17 cellular contexts compared by ENCODE assay signal in the genomic region with DNA sequence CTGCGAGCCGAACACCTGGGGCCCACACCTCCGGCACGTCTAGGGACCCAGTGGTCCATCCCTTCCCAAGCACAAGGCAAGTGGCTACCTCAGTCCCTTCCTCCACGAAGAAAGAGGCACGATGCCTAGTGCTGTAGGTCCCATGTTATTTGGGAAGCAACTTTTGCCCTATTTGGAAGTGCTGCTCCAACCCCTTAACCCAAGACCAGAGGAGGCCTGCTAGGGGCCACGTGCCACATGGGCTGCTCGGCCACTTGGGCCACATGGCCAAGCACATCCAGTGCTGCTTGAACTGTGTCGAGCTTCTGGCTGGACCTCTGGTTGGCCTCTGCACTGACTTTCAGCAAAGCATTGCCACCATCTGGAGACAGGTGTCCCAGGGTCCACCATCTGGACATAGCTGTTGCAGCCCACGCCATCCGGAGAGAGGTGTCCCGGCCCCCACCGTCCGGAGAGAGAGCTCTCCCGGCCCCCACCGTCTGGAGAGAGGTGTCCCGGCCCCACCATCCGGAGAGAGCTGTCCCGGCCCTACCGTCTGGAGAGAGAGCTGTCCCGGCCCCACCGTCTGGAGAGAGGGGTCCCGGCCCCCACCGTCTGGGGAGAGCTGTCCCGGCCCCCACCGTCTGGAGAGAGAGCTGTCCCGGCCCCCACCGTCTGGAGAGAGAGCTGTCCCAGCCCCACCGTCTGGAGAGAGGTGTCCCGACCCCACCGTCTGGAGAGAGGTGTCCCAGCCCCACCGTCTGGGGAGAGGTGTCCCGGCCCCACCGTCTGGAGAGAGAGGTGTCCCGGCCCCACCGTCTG. TPM values are rescaled to one million over a fixed set of nuclear protein-coding genes. Genes with fewer than 3 reads are reported as not detected.
DNase-seq lines count a peak whose midpoint lies in the region; ATAC-seq and TF ChIP-seq lines count a peak whose summit lies in the region.
"Had no signal": no experiment of that assay in that cellular context is flagged by ENCODE, and none has a peak within 500 bp of the region (broad histone marks: within the 10 kb centered on the region; RNA-seq: fewer than 3 reads in every experiment).

No MANE protein-coding gene starts in this region.

- CTCF ChIA-PET in IMR-90 (lab: Yijun Ruan, JAX) = interaction anchor here (1.1 kb wide), 1 partner anchor 112 kb away, joined by 3 read pairs; no protein-coding TSS in a partner anchor

- H3K36me3 Mint-ChIP-seq in natural killer cell = no peaks in the 10 kb centered on the region
- H3K36me3 Mint-ChIP-seq in natural killer cell treated with Interleukin-12 subunit alpha and Interleukin-12 subunit beta and Interleukin-15 and Interleukin-18, amount 100 ng/mL, for 72 hours = no peaks in the 10 kb centered on the region

- H4K91ac ChIP-seq in IMR-90 (ENCODE audit: insufficient read depth, low read depth, low read length) = no peak overlapping the region

- no peaks in the 10 kb centered on the region for H3K79me1 ChIP-seq in IMR-90 (ENCODE audit: low read depth in 1 of 2, low read length in 2 of 2)

- ATAC-seq in natural killer cell = no peak
- no peak for ATAC-seq in natural killer cell treated with Interleukin-12 subunit alpha and Interleukin-12 subunit beta and Interleukin-15 and Interleukin-18, amount 100 ng/mL, for 72 hours
- no peak for ATAC-seq in IMR-90 (ENCODE audit: low read depth)
- no peak for ATAC-seq in GM19467 (IDR thresholded peaks at IDR 0.05; ENCODE audit: unreplicated experiment)
- ATAC-seq: PC-3 had no signal

- H3K9me3 Mint-ChIP-seq in natural killer cell = no peaks in the 10 kb centered on the region
- H3K9me3 Mint-ChIP-seq in natural killer cell treated with Interleukin-12 subunit alpha and Interleukin-12 subunit beta and Interleukin-15 and Interleukin-18, amount 100 ng/mL, for 72 hours = no peaks in the 10 kb centered on the region

- TF ChIP-seq POLR2A in IMR-90 (IDR thresholded peaks at IDR 0.05; ENCODE audit: low read depth, low read length) = no peak
- TF ChIP-seq POLR2A in lower leg skin (IDR thresholded peaks at IDR 0.05) = no peak

- TF ChIP-seq CTCF in natural killer cell (IDR thresholded peaks at IDR 0.05) = no peak
- TF ChIP-seq CTCF in IMR-90 (conservative IDR thresholded peaks at IDR 0.05; ENCODE audit: low read depth, low read length) = no peak
- TF ChIP-seq CTCF in lower leg skin (IDR thresholded peaks at IDR 0.05) = no peak

- peaks cover 1% of the 10 kb centered on the region; the same call in 1 of the 2 replicates for H3K9me1 ChIP-seq in IMR-90 (ENCODE audit: insufficient read depth, low read length)

- H2BK15ac ChIP-seq in IMR-90 (ENCODE audit: low read depth, low read length) = no peak overlapping the region

- 0 out of 2 replicates have a peak overlapping the region, but pooled peaks have one; percentile 13 for H2AK5ac ChIP-seq in IMR-90 (ENCODE audit: low read depth, low read length)

- dilution Hi-C loops in IMR-90 (cut with HindIII; ENCODE audit: low sequenced_read_pairs, unreplicated experiment) = no loop called here

- no peak overlapping the region for H3K4me2 ChIP-seq in IMR-90 (ENCODE audit: low read depth, low read length)
- H3K4me2 ChIP-seq: KMS-11 had no signal

- peaks cover 25 to 49% of the 10 kb centered on the region in 2 donors for H3K4me1 Mint-ChIP-seq in natural killer cell
- H3K4me1 Mint-ChIP-seq in natural killer cell treated with Interleukin-12 subunit alpha and Interleukin-12 subunit beta and Interleukin-15 and Interleukin-18, amount 100 ng/mL, for 72 hours (ENCODE audit: low read depth in 2 of 2) = peaks cover 23 to 26% of the 10 kb centered on the region in 2 donors

- POLR2A ChIA-PET in IMR-90 (lab: Charles Lee; ENCODE audit: unreplicated experiment) = no interaction called here

- H2BK5ac ChIP-seq in IMR-90 (ENCODE audit: low read depth, low read length, poor library complexity, severe bottlenecking) = no peak overlapping the region

- no peak overlapping the region for H3K4ac ChIP-seq in IMR-90 (ENCODE audit: low read depth, low read length)

- TF ChIP-seq RAD21 in IMR-90 (IDR thresholded peaks at IDR 0.05; ENCODE audit: low read length) = no peak

- no peak overlapping the region for H4K5ac ChIP-seq in IMR-90 (ENCODE audit: low read depth, low read length)

- no peak overlapping the region for H3K18ac ChIP-seq in IMR-90 (ENCODE audit: low read depth, low read length)

- H3K56ac ChIP-seq in IMR-90 (ENCODE audit: extremely low read depth, insufficient read depth, low read length) = no peak overlapping the region

- in situ Hi-C loops in IMR-90 (cut with MboI; ENCODE audit: low sequenced_read_pairs) = no loop called here

- H2AFZ ChIP-seq in IMR-90 (replicated peaks; ENCODE audit: low read length, poor library complexity) = no peak overlapping the region

- H3K4me1 ChIP-seq in IMR-90 (ENCODE audit: control insufficient read depth, insufficient read depth, low read length) = no peaks in the 10 kb centered on the region; the same call in 1 of the 2 replicates

- H3K27me3 Mint-ChIP-seq in natural killer cell (ENCODE audit: low read depth in 2 of 2) = peaks cover 9 to 16% of the 10 kb centered on the region in 2 donors
- peaks cover 7 to 10% of the 10 kb centered on the region in 2 donors for H3K27me3 Mint-ChIP-seq in natural killer cell treated with Interleukin-12 subunit alpha and Interleukin-12 subunit beta and Interleukin-15 and Interleukin-18, amount 100 ng/mL, for 72 hours

- H2BK20ac ChIP-seq in IMR-90 (ENCODE audit: low read depth, low read length) = no peak overlapping the region

- no peak overlapping the region for H3K23ac ChIP-seq in IMR-90 (ENCODE audit: low read depth, low read length)

- BruUV-seq in IMR-90 (replicated peaks; lab: Mats Ljungman, UMichigan) = no TSS peak

- no peak for DNase-seq in natural killer cell
- DNase-seq in natural killer cell treated with Interleukin-12 subunit alpha and Interleukin-12 subunit beta and Interleukin-15 and Interleukin-18, amount 100 ng/mL, for 72 hours (ENCODE audit: low spot score) = no peak
- no peak for DNase-seq in IMR-90
- DNase-seq in mesenteric fat pad (ENCODE audit: low spot score) = peak; percentile 85
- DNase-seq in lower leg skin (ENCODE audit: low spot score in 2 of 2) = no peak
- no peak for DNase-seq in occipital lobe (lab: John Stamatoyannopoulos, UW)
- DNase-seq: C1 segment of cervical spinal cord, DMS53, HFFc6, NCI-H1092 treated with DMSO at 0.1 percent for 48 hours, NCI-H187, NCI-H446, NCI-H748 treated with DMSO at 0.1 percent for 48 hours, PC-3 had no signal

- H3K36me3 ChIP-seq in IMR-90 (ENCODE audit: control insufficient read depth, insufficient read depth, low read length) = no peaks in the 10 kb centered on the region

- H3K4me3 Mint-ChIP-seq in natural killer cell = peak overlapping the region; percentile 40
- H3K4me3 Mint-ChIP-seq in natural killer cell treated with Interleukin-12 subunit alpha and Interleukin-12 subunit beta and Interleukin-15 and Interleukin-18, amount 100 ng/mL, for 72 hours = no peak overlapping the region
- H3K4me3 Mint-ChIP-seq: HFFc6 had no signal

- no peak overlapping the region for H3K27ac Mint-ChIP-seq in natural killer cell
- no peak overlapping the region for H3K27ac Mint-ChIP-seq in natural killer cell treated with Interleukin-12 subunit alpha and Interleukin-12 subunit beta and Interleukin-15 and Interleukin-18, amount 100 ng/mL, for 72 hours
- H3K27ac Mint-ChIP-seq: HFFc6 had no signal

- intact Hi-C loops in natural killer cell (cut with micrococcal nuclease) = no loop called here
- intact Hi-C loops in IMR-90 (cut with micrococcal nuclease) = loop anchor here (2.0 to 10.0 kb wide), 2 partner anchors 82 to 112 kb away; partner anchors contain the start of gene ANO9
- intact Hi-C loops in lower leg skin (cut with DNase I; ENCODE audit: low total_unique reads) = no loop called here

- no peak overlapping the region for H3K14ac ChIP-seq in IMR-90 (replicated peaks; ENCODE audit: low read depth, low read length)

- peaks cover 27% of the 10 kb centered on the region for H3K27me3 ChIP-seq in IMR-90 (ENCODE audit: control insufficient read depth, insufficient read depth, low read length)

- H2AK9ac ChIP-seq in IMR-90 (replicated peaks; ENCODE audit: low read depth, low read length, poor library complexity) = peak overlapping the region; percentile 1

- 78% methylated on average over 16 of the region's 36 CpGs; no CpG with 5 or more reads in 1 of the 2 experiments for WGBS in IMR-90 (ENCODE audit: extremely low coverage in 2 of 2, insufficient read length in 1 of 2), 2 experiments
- 75 to 85% methylated on average over 11 to 28 of the region's 36 CpGs for WGBS in lower leg skin, 2 donors

- H4K20me1 ChIP-seq in IMR-90 (ENCODE audit: insufficient read depth, low read length) = no peaks in the 10 kb centered on the region; the same call in 1 of the 2 replicates

- H3K27ac ChIP-seq in IMR-90 (ENCODE audit: insufficient read depth, low read length) = no peak overlapping the region
- H3K27ac ChIP-seq: KMS-11 had no signal

- H2BK120ac ChIP-seq in IMR-90 (ENCODE audit: low read depth, low read length) = no peak overlapping the region

- H3K9ac ChIP-seq in IMR-90 (ENCODE audit: low read depth, low read length) = no peak overlapping the region
- H3K9ac ChIP-seq: KMS-11 had no signal

- H3K9me3 ChIP-seq in IMR-90 (ENCODE audit: control insufficient read depth, insufficient read depth, low read length) = peaks cover 2% of the 10 kb centered on the region; the same call in 1 of the 2 replicates

- H3K4me3 ChIP-seq in IMR-90 (ENCODE audit: insufficient read depth, low read depth, low read length) = no peak overlapping the region
- H3K4me3 ChIP-seq in lower leg skin (ENCODE audit: low read depth, poor library complexity, severe bottlenecking) = no peak overlapping the region

- no peak overlapping the region for H4K8ac ChIP-seq in IMR-90 (ENCODE audit: low read depth in 2 of 2, low read length in 2 of 2)

RNA-seq across cellular contexts. Expression of gene B4GALNT4, which starts 6.5 kb away (rescaled TPM):
- total RNA-seq in natural killer cell (1 to 10 TPM in 2 of 3 donors, under 1 TPM in 1; 0.66 to 1.5 (median 1.5) TPM), IMR-90 (2012; rRNA removed) (5.2 and 6.1 TPM in 2 replicates), mesenteric fat pad (not detected), lower leg skin (10 to 100 TPM in 1 of 4 donors, 1 to 10 TPM in 3; 1.8 to 20.0 (median 5.0) TPM), occipital lobe (99.5 TPM)
- under 1 TPM in 1 of 2 donors, not detected in 1; 0.50 TPM for total RNA-seq in natural killer cell treated with Interleukin-12 subunit alpha and Interleukin-12 subunit beta and Interleukin-15 and Interleukin-18, amount 100 ng/mL, for 72 hours
- 38.6 and 45.4 TPM in 2 replicates for polyA plus RNA-seq in IMR-90 (2012; rRNA removed)
- 23.3 and 32.7 TPM in 2 replicates for polyA plus RNA-seq in IMR-90 (2012; cell fraction: cytosol; rRNA removed)
- 324 and 637 TPM in 2 replicates for polyA plus RNA-seq in IMR-90 (2012; cell fraction: nucleus; rRNA removed; ENCODE audit: low replicate concordance)

RNA-seq across cellular contexts. Expression of gene PKP3, which starts 31.2 kb away (rescaled TPM):
- total RNA-seq in natural killer cell (under 1 TPM in 2 of 3 donors, not detected in 1; 0.29 to 0.56 TPM), IMR-90 (2012; rRNA removed) (1.4 and 2.2 TPM in 2 replicates), mesenteric fat pad (1.2 TPM), lower leg skin (100 to 1,000 TPM; 612 to 880 (median 754) TPM), occipital lobe (under 0.01 TPM)
- not detected for total RNA-seq in natural killer cell treated with Interleukin-12 subunit alpha and Interleukin-12 subunit beta and Interleukin-15 and Interleukin-18, amount 100 ng/mL, for 72 hours
- 1.5 and 2.6 TPM in 2 replicates for polyA plus RNA-seq in IMR-90 (2012; rRNA removed)
- 2.0 TPM in 2 replicates for polyA plus RNA-seq in IMR-90 (2012; cell fraction: cytosol; rRNA removed)
- 2.4 and 8.5 TPM in 2 replicates for polyA plus RNA-seq in IMR-90 (2012; cell fraction: nucleus; rRNA removed; ENCODE audit: low replicate concordance)
- total RNA-seq: SK-MEL-5 had no signal

RNA-seq across cellular contexts. Expression of gene IFITM3, which starts 42.2 kb away (rescaled TPM):
- 100 to 1,000 TPM in 1 of 3 donors, 10 to 100 TPM in 2; 64.0 to 165 (median 93.6) TPM for total RNA-seq in natural killer cell
- total RNA-seq in natural killer cell treated with Interleukin-12 subunit alpha and Interleukin-12 subunit beta and Interleukin-15 and Interleukin-18, amount 100 ng/mL, for 72 hours = 10 to 100 TPM; 28.2 to 29.8 TPM
- 40.9 and 52.5 TPM in 2 replicates for total RNA-seq in IMR-90 (2012; rRNA removed)
- 906 and 1,008 TPM in 2 replicates for polyA plus RNA-seq in IMR-90 (2012; rRNA removed)
- 803 and 1,768 TPM in 2 replicates for polyA plus RNA-seq in IMR-90 (2012; cell fraction: cytosol; rRNA removed)
- 153 and 347 TPM in 2 replicates for polyA plus RNA-seq in IMR-90 (2012; cell fraction: nucleus; rRNA removed; ENCODE audit: low replicate concordance)
- total RNA-seq in mesenteric fat pad = 964 TPM
- total RNA-seq in lower leg skin = 100 to 1,000 TPM in 1 of 4 donors, 10 to 100 TPM in 3; 39.6 to 124 (median 84.2) TPM
- 5.5 TPM for total RNA-seq in occipital lobe

RNA-seq across cellular contexts. Expression of gene IFITM1, which starts 49.0 kb away (rescaled TPM):
- total RNA-seq in natural killer cell = 100 to 1,000 TPM; 540 to 809 (median 710) TPM
- 10 to 100 TPM; 58.1 to 71.0 TPM for total RNA-seq in natural killer cell treated with Interleukin-12 subunit alpha and Interleukin-12 subunit beta and Interleukin-15 and Interleukin-18, amount 100 ng/mL, for 72 hours
- 14.4 and 24.2 TPM in 2 replicates for total RNA-seq in IMR-90 (2012; rRNA removed)
- 67.5 and 68.9 TPM in 2 replicates for polyA plus RNA-seq in IMR-90 (2012; rRNA removed)
- polyA plus RNA-seq in IMR-90 (2012; cell fraction: cytosol; rRNA removed) = 54.7 and 163 TPM in 2 replicates
- polyA plus RNA-seq in IMR-90 (2012; cell fraction: nucleus; rRNA removed; ENCODE audit: low replicate concordance) = 25.1 and 28.0 TPM in 2 replicates
- total RNA-seq in mesenteric fat pad = 232 TPM
- total RNA-seq in lower leg skin = 100 to 1,000 TPM in 1 of 4 donors, 10 to 100 TPM in 3; 44.2 to 114 (median 65.4) TPM
- total RNA-seq in occipital lobe = 6.9 TPM

RNA-seq across cellular contexts. Expression of gene SIGIRR, which starts 52.0 kb away (rescaled TPM):
- 100 to 1,000 TPM; 619 to 690 (median 666) TPM for total RNA-seq in natural killer cell
- total RNA-seq in natural killer cell treated with Interleukin-12 subunit alpha and Interleukin-12 subunit beta and Interleukin-15 and Interleukin-18, amount 100 ng/mL, for 72 hours = 10 to 100 TPM; 39.0 to 44.9 TPM
- total RNA-seq in IMR-90 (2012; rRNA removed) = 9.4 and 10.9 TPM in 2 replicates
- polyA plus RNA-seq in IMR-90 (2012; rRNA removed) = 27.6 and 33.8 TPM in 2 replicates
- polyA plus RNA-seq in IMR-90 (2012; cell fraction: cytosol; rRNA removed) = 42.2 and 46.1 TPM in 2 replicates
- polyA plus RNA-seq in IMR-90 (2012; cell fraction: nucleus; rRNA removed; ENCODE audit: low replicate concordance) = 45.4 and 109 TPM in 2 replicates
- total RNA-seq in mesenteric fat pad = 25.3 TPM
- total RNA-seq in lower leg skin = 10 to 100 TPM; 15.1 to 23.2 (median 19.0) TPM
- total RNA-seq in occipital lobe = 14.8 TPM

Comparison
In these comparisons a context has a peak if more than half of its experiments do, and no peak if none do; other contexts are left out.
1. RNA of gene PKP3, which starts 31.2 kb away (total RNA-seq): 612 to 880 TPM in lower leg skin; 1.4 to 2.2 TPM in IMR-90, 1.2 TPM in mesenteric fat pad (single experiment), 0.29 to 0.56 TPM in natural killer cell, not detected in natural killer cell treated with Interleukin-12 subunit alpha and Interleukin-12 subunit beta and Interleukin-15 and Interleukin-18, amount 100 ng/mL, for 72 hours and under 0.01 TPM in occipital lobe (single experiment); every median in the first group is over 100 times any median in the second.